In the genomic region with DNA sequence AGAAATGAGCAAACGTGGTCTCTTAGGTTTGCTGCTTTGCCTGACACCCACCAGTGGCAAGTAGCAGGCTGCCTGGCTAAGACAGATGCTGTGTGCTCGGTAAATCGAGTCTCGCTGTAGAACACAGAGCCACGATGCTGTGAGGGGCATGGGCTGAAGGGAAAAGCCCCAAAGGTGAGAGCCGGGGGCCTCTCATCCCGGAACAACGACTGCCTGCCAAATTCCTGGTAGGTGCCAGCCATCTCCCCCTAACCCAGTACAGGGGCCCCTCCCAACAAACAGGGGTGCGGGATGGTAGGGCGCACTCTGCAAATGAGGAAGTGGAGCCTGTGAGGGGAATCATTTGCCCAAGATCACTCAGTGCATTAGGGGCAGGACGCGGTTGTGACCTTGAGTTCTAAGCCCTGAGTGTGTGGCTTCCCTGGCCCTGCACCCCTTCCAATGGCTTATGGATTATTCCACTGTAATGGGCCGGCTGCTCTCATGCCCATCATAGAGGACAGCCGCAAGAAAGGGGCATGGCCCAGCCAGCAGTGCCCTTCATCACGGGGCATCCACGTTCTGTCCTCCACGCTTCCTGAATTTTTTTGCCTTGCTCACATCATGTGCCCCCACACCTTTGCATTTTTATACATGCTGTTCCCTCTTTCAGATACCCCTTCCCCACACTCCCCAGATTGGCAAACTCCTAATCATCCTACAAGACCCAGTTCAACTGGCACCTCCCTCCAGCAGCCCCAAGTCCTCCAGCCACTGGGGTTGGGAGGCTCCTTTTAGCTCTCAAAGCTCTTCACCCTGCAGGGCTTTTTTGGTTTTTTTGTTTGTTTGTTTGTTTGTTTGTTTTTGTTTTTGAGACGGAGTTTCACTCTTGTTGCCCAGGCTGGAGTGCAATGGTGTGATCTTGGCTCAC, we compare ENCODE assay signal across 24 cellular contexts.
DNase-seq lines count a peak whose midpoint lies in the region; ATAC-seq and TF ChIP-seq lines count a peak whose summit lies in the region.
"Had no signal": no experiment of that assay in that cellular context is flagged by ENCODE, and none has a peak within 500 bp of the region (broad histone marks: within the 10 kb centered on the region; RNA-seq: fewer than 3 reads in every experiment).

No MANE protein-coding gene starts in this region.

- no peak for DNase-seq in SK-N-SH
- peak; percentile 24 for DNase-seq in NOMO-1 treated with DMSO at 0.1 percent for 48 hours (lab: John Stamatoyannopoulos, UW; ENCODE audit: unreplicated experiment)
- DNase-seq in chondrocyte (ENCODE audit: low spot score): peak; percentile 69
- peak; percentile 42 for DNase-seq in upper lobe of right lung
- DNase-seq in NCI-H2029 (lab: John Stamatoyannopoulos, UW): no peak
- DNase-seq in mesenchymal stem cell: no peak
- DNase-seq in NCI-H2196 (lab: John Stamatoyannopoulos, UW; ENCODE audit: unreplicated experiment): no peak
- DNase-seq: activated CD4-positive, alpha-beta T cell treated with anti-CD3 and anti-CD28 coated beads, Interleukin-2, amount 10 ng/mL, durations not matched to agents 24 days and 14 days; activated T-cell treated with anti-CD3 and anti-CD28 coated beads, Interleukin-2, amount 50 U/mL, for 72 hours; AML-193; effector memory CD4-positive, alpha-beta T cell; NCI-H1105 treated with DMSO at 0.1 percent for 48 hours; NCI-H2081 treated with DMSO at 0.1 percent for 48 hours; NCI-H510A; SJCRH30; stimulated activated CD4-positive, alpha-beta T cell treated with anti-CD3 and anti-CD28 coated beads, Interleukin-2, amount 100 ng/mL, for 24 hours; stimulated activated naive CD4-positive, alpha-beta T cell; T-helper 17 cell had no signal

- H2AFZ ChIP-seq in SK-N-SH (ENCODE audit: low read depth) (no peak overlapping the region), mesenchymal stem cell (ENCODE audit: low read depth, low read length) (no peak overlapping the region)
- H2AFZ ChIP-seq: hepatocyte had no signal

- ATAC-seq in SK-N-SH treated with all-trans-retinoic acid at 6 μM for 48 hours (no peak), upper lobe of right lung (peak; percentile 22)
- ATAC-seq: activated T-cell treated with anti-CD3 and anti-CD28 coated beads, Interleukin-2, amount 50 U/mL, for 72 hours; esophagus mucosa; psoas muscle; T-helper 17 cell had no signal

- H3K4me3 ChIP-seq in SK-N-SH (ENCODE audit: low read depth in 2 of 2, low read length in 1 of 2): no peak overlapping the region
- no peak overlapping the region for H3K4me3 ChIP-seq in upper lobe of right lung
- no peak overlapping the region for H3K4me3 ChIP-seq in mesenchymal stem cell (ENCODE audit: insufficient read depth in 1 of 2, low read depth in 1 of 2, low read length in 2 of 2)
- H3K4me3 ChIP-seq: hepatocyte, psoas muscle, SJCRH30, skin epidermis had no signal

- TF ChIP-seq CTCF in SK-N-SH (IDR thresholded peaks at IDR 0.05) (no peak), chondrocyte (IDR thresholded peaks at IDR 0.05) (no peak), upper lobe of right lung (IDR thresholded peaks at IDR 0.05) (no peak)

- intact Hi-C loops in upper lobe of right lung (cut with DNase I): no loop called here

- H3K9ac ChIP-seq in SK-N-SH (no peak overlapping the region), mesenchymal stem cell (ENCODE audit: low read length) (no peak overlapping the region)

- POLR2A ChIA-PET in SK-N-SH (lab: Yijun Ruan, JAX): no interaction called here

- H4K8ac ChIP-seq in mesenchymal stem cell (ENCODE audit: low read length): no peak overlapping the region

- H3K4me3 Mint-ChIP-seq in chondrocyte (ENCODE audit: unreplicated experiment): no peak overlapping the region
- H3K4me3 Mint-ChIP-seq: activated CD4-positive, alpha-beta T cell treated with anti-CD3 and anti-CD28 coated beads, Interleukin-2, amount 10 ng/mL, durations not matched to agents 24 days and 14 days; activated naive CD8-positive, alpha-beta T cell; activated T-cell treated with anti-CD3 and anti-CD28 coated beads, Interleukin-2, amount 50 U/mL, for 72 hours; T-helper 17 cell had no signal

- no peak overlapping the region for H3K4me2 ChIP-seq in SK-N-SH
- H3K4me2 ChIP-seq in mesenchymal stem cell (ENCODE audit: low read length, poor library complexity, severe bottlenecking): no peak overlapping the region
- H3K4me2 ChIP-seq: hepatocyte had no signal

- no peaks in the 10 kb centered on the region for H4K20me1 ChIP-seq in SK-N-SH (ENCODE audit: insufficient read depth)

- no peaks in the 10 kb centered on the region for H3K9me3 Mint-ChIP-seq in chondrocyte (ENCODE audit: low read depth)
- H3K9me3 Mint-ChIP-seq: activated CD4-positive, alpha-beta T cell treated with anti-CD3 and anti-CD28 coated beads, Interleukin-2, amount 10 ng/mL, durations not matched to agents 24 days and 14 days; activated T-cell treated with anti-CD3 and anti-CD28 coated beads, Interleukin-2, amount 50 U/mL, for 72 hours had no signal

- H3K36me3 Mint-ChIP-seq in chondrocyte (ENCODE audit: low read depth): no peaks in the 10 kb centered on the region
- H3K36me3 Mint-ChIP-seq: activated naive CD8-positive, alpha-beta T cell had no signal

- H2AK5ac ChIP-seq in mesenchymal stem cell (ENCODE audit: low read length, severe bottlenecking): no peak overlapping the region

- H3K18ac ChIP-seq in mesenchymal stem cell (ENCODE audit: low read depth in 1 of 2, low read length in 2 of 2): no peak overlapping the region

- CTCF ChIA-PET in SK-N-SH (lab: Yijun Ruan, JAX): no interaction called here

- H3K27me3 Mint-ChIP-seq in chondrocyte (ENCODE audit: low read depth): peaks cover 33% of the 10 kb centered on the region

- H3F3A ChIP-seq in SK-N-SH (replicated peaks; ENCODE audit: insufficient read depth): no peaks in the 10 kb centered on the region

- no peak overlapping the region for H2BK120ac ChIP-seq in mesenchymal stem cell (ENCODE audit: low read depth, low read length)

- H3K79me2 ChIP-seq in SK-N-SH (ENCODE audit: insufficient read depth): no peaks in the 10 kb centered on the region
- H3K79me2 ChIP-seq: hepatocyte had no signal

- no peak for TF ChIP-seq RAD21 in SK-N-SH (IDR thresholded peaks at IDR 0.05; ENCODE audit: low read length)

- no peak overlapping the region for H2BK15ac ChIP-seq in mesenchymal stem cell (ENCODE audit: low read depth, poor library complexity, severe bottlenecking)

- no peak overlapping the region for H4K91ac ChIP-seq in mesenchymal stem cell (ENCODE audit: low read length)

- no peaks in the 10 kb centered on the region for H3K9me2 ChIP-seq in SK-N-SH

- H3K4me1 ChIP-seq in SK-N-SH (ENCODE audit: control insufficient read depth in 1 of 2, insufficient read depth in 2 of 2, low read depth in 1 of 2, low read length in 1 of 2): peaks cover 0 to 6% of the 10 kb centered on the region in 2 experiments; a peak in 1 of 4 replicates
- no peaks in the 10 kb centered on the region for H3K4me1 ChIP-seq in upper lobe of right lung
- no peaks in the 10 kb centered on the region for H3K4me1 ChIP-seq in mesenchymal stem cell (ENCODE audit: control insufficient read depth, insufficient read depth, low read depth, low read length)
- H3K4me1 ChIP-seq: psoas muscle had no signal

- no peak overlapping the region for H3K14ac ChIP-seq in mesenchymal stem cell (ENCODE audit: low read length in 2 of 2)

- H3K4me1 Mint-ChIP-seq in chondrocyte (ENCODE audit: low read depth): no peaks in the 10 kb centered on the region

- WGBS in SK-N-SH (ENCODE audit: low lambda C conversion rate): 76% methylated on average over 15 of the region's 18 CpGs
- WGBS in mesenchymal stem cell: 87% methylated on average over 15 of the region's 18 CpGs

- H2BK5ac ChIP-seq in mesenchymal stem cell (ENCODE audit: low read depth, low read length, poor library complexity, severe bottlenecking): no peak overlapping the region

- H3K9me3 ChIP-seq in SK-N-SH (no peaks in the 10 kb centered on the region), upper lobe of right lung (no peaks in the 10 kb centered on the region), mesenchymal stem cell (ENCODE audit: control insufficient read depth, low read length) (no peaks in the 10 kb centered on the region)
- H3K9me3 ChIP-seq: psoas muscle, SJCRH30 had no signal

- no peak overlapping the region for H3K23ac ChIP-seq in mesenchymal stem cell (ENCODE audit: low read length in 2 of 2)

- H3K27ac Mint-ChIP-seq in chondrocyte (ENCODE audit: unreplicated experiment): no peak overlapping the region
- H3K27ac Mint-ChIP-seq: activated CD4-positive, alpha-beta T cell treated with anti-CD3 and anti-CD28 coated beads, Interleukin-2, amount 10 ng/mL, durations not matched to agents 24 days and 14 days; activated naive CD8-positive, alpha-beta T cell; activated T-cell treated with anti-CD3 and anti-CD28 coated beads, Interleukin-2, amount 50 U/mL, for 72 hours; T-helper 17 cell had no signal

- no peak overlapping the region for H2BK12ac ChIP-seq in mesenchymal stem cell (ENCODE audit: low read length in 2 of 2)

- H3K27ac ChIP-seq in SK-N-SH (ENCODE audit: low read depth in 2 of 2, low read length in 1 of 2) (no peak overlapping the region), upper lobe of right lung (no peak overlapping the region), mesenchymal stem cell (ENCODE audit: low read length, poor library complexity, severe bottlenecking) (no peak overlapping the region)
- H3K27ac ChIP-seq: hepatocyte, psoas muscle, SJCRH30, skin epidermis had no signal

- no peaks in the 10 kb centered on the region for H3K79me1 ChIP-seq in mesenchymal stem cell (replicated peaks; ENCODE audit: low read length, poor library complexity, severe bottlenecking)

- H3K36me3 ChIP-seq in SK-N-SH (replicated peaks in 1 of 2; ENCODE audit: control insufficient read depth in 1 of 2, insufficient read depth in 2 of 2, low read length in 1 of 2) (no peaks in the 10 kb centered on the region), upper lobe of right lung (no peaks in the 10 kb centered on the region), mesenchymal stem cell (ENCODE audit: control insufficient read depth in 1 of 2, insufficient read depth in 2 of 2, low read depth in 1 of 2, low read length in 2 of 2) (no peaks in the 10 kb centered on the region)
- H3K36me3 ChIP-seq: SJCRH30 had no signal

- H3K27me3 ChIP-seq in SK-N-SH (ENCODE audit: insufficient read depth) (no peaks in the 10 kb centered on the region), upper lobe of right lung (peaks cover 16% of the 10 kb centered on the region), mesenchymal stem cell (ENCODE audit: control insufficient read depth in 1 of 2, insufficient read depth in 1 of 2, low read length in 2 of 2) (peaks cover 39 to 53% of the 10 kb centered on the region in 2 experiments)
- H3K27me3 ChIP-seq: hepatocyte had no signal

- TF ChIP-seq EP300 in SK-N-SH (IDR thresholded peaks at IDR 0.05; ENCODE audit: borderline replicate concordance in 1 of 2, low read depth in 1 of 2, low read length in 1 of 2): no peak

- no peak overlapping the region for H3K4ac ChIP-seq in mesenchymal stem cell (ENCODE audit: low read depth in 1 of 2, low read length in 2 of 2)

TF ChIP-seq in SK-N-SH treated with all-trans-retinoic acid at 6 μM for 48 hours, 23 proteins besides CTCF, POLR2A, EP300 and RAD21:
- no peak for TF ChIP-seq ZNF8 (CRISPR knock-in tag; IDR thresholded peaks at IDR 0.05)
- TF ChIP-seq ZFP3 (CRISPR knock-in tag; IDR thresholded peaks at IDR 0.05): peak; percentile 91
TF ChIP-seq in SK-N-SH treated with all-trans-retinoic acid at 6 μM for 48 hours: peak in this region for 1.

TF ChIP-seq in SK-N-SH, 30 proteins besides CTCF, POLR2A, EP300 and RAD21 (continues in another document):
- TF ChIP-seq ELF1 (IDR thresholded peaks at IDR 0.05) (no peak), FOSL2 (IDR thresholded peaks at IDR 0.05; ENCODE audit: borderline replicate concordance, low read depth) (no peak)

Comparison
In these comparisons a context has a peak if more than half of its experiments do, and no peak if none do; other contexts are left out.
1. DNase-seq: peak in NOMO-1 treated with DMSO at 0.1 percent for 48 hours (single experiment), chondrocyte (single experiment) and upper lobe of right lung (single experiment); none in SK-N-SH (single experiment), NCI-H2029 (single experiment), mesenchymal stem cell (single experiment) and NCI-H2196 (single experiment).